In the genomic region with DNA sequence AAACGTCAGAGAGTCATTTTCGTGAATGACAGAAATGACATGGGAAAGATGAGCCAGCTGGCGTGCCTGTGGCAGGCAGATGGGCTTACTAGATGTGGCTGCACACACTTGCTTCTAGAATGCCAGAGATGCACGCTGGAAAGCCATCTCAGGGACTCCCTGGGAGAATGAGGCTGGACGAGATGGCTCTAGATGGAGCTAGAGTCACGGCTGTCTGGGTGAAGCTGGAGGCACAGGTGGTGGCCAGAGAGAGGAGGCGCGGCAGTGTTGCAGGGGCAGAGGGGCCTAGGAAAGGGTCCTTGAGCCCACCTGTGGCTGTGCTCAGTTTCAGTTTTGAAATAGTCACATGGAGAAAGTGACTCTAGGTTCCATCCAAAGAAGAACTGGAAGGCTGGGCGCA, we compare ENCODE assay signal across 12 cellular contexts. TPM values are rescaled to one million over a fixed set of nuclear protein-coding genes. Genes with fewer than 3 reads are reported as not detected.
DNase-seq lines count a peak whose midpoint lies in the region; ATAC-seq, FAIRE-seq and TF ChIP-seq lines count a peak whose summit lies in the region.
"Had no signal": no experiment of that assay in that cellular context is flagged by ENCODE, and none has a peak within 500 bp of the region (broad histone marks: within the 10 kb centered on the region; RNA-seq: fewer than 3 reads in every experiment).

No MANE protein-coding gene starts in this region.

- intact Hi-C loops in head of caudate nucleus (cut with DNase I) = no loop called here

- FAIRE-seq in GM12891 (lab: Jason Lieb, UNC) (peak; percentile 92), H54 (lab: Jason Lieb, UNC) (no peak)
- FAIRE-seq: GM19239 had no signal

- no peak for TF ChIP-seq POLR2A in GM12891 (IDR thresholded peaks at IDR 0.05; ENCODE audit: low read depth, low read length)
- TF ChIP-seq POLR2A in H54 (IDR thresholded peaks at IDR 0.05; ENCODE audit: low read depth, low read length) = no peak

- peak; percentile 33 for DNase-seq in Ammon's horn (ENCODE audit: low spot score)
- no peak for DNase-seq in GM12891 (ENCODE audit: insufficient read length, low spot score)
- DNase-seq in RPMI8226 = peak; percentile 77
- peak in 22 of 42 donors; percentile 9 to 65 (median 30) for DNase-seq in head of caudate nucleus
- no peak for DNase-seq in H54 (ENCODE audit: insufficient read length, low spot score)
- DNase-seq in NCI-H187 treated with DMSO at 0.1 percent for 48 hours (lab: John Stamatoyannopoulos, UW) = no peak
- DNase-seq in NCI-H748 (lab: John Stamatoyannopoulos, UW; ENCODE audit: unreplicated experiment) = no peak
- DNase-seq: DND-41 had no signal

- no peak for ATAC-seq in HG03469 (IDR thresholded peaks at IDR 0.05; ENCODE audit: unreplicated experiment)
- ATAC-seq: stimulated activated effector memory CD8-positive, alpha-beta T cell treated with anti-CD3 and anti-CD28 coated beads, Interleukin-12 subunit alpha, Interleukin-12 subunit beta, amount 100 ng/mL, for 72 hours had no signal

TF ChIP-seq in GM12891, 5 proteins besides CTCF, POLR2A, EP300 and RAD21:
- TF ChIP-seq PAX5 (IDR thresholded peaks at IDR 0.05; ENCODE audit: insufficient read depth, low read length, severe bottlenecking) = no peak
- no peak for TF ChIP-seq TAF1 (IDR thresholded peaks at IDR 0.05; ENCODE audit: low read depth, low read length)
- TF ChIP-seq POLR2AphosphoS5 (IDR thresholded peaks at IDR 0.05; ENCODE audit: low read depth, low read length) = no peak
- TF ChIP-seq SPI1 (IDR thresholded peaks at IDR 0.05; ENCODE audit: low read depth, low read length) = no peak
- no peak for TF ChIP-seq POU2F2 (IDR thresholded peaks at IDR 0.05; ENCODE audit: low read depth, low read length)
TF ChIP-seq in GM12891: peak in this region for 0.

RNA-seq across cellular contexts. Expression of a gene that starts 26.0 kb away (rescaled TPM):
- not detected for polyA plus RNA-seq in GM12891 (2012; ENCODE audit: low read depth, missing spikeins)
- polyA plus RNA-seq: cardiac muscle cell had no signal

RNA-seq across cellular contexts. Expression of a gene that starts 26.7 kb away (rescaled TPM):
- not detected for polyA plus RNA-seq in GM12891 (2012; ENCODE audit: low read depth, missing spikeins)
- polyA plus RNA-seq: cardiac muscle cell had no signal

RNA-seq across cellular contexts. Expression of a gene that starts 52.8 kb away (rescaled TPM):
- polyA plus RNA-seq in GM12891 (2012; ENCODE audit: low read depth, missing spikeins) = 184 TPM

RNA-seq across cellular contexts. Expression of a gene that starts 57.5 kb away (rescaled TPM):
- polyA plus RNA-seq in GM12891 (2012; ENCODE audit: low read depth, missing spikeins) = 51.9 TPM

Comparison
In these comparisons a context has a peak if more than half of its experiments do, and no peak if none do; other contexts are left out.
1. DNase-seq: peak in Ammon's horn (single experiment), RPMI8226 (single experiment) and head of caudate nucleus (22 of 42); none in GM12891 (single experiment), H54 (single experiment), NCI-H187 treated with DMSO at 0.1 percent for 48 hours (single experiment) and NCI-H748 (single experiment).